Comparison of ENCODE assay signal across 10 cellular contexts in genomic region chr14:23557521-23557920, GRCh38. TPM values are rescaled to one million over a fixed set of nuclear protein-coding genes. Genes with fewer than 3 reads are reported as not detected.
DNase-seq lines count a peak whose midpoint lies in the region; ATAC-seq, FAIRE-seq and TF ChIP-seq lines count a peak whose summit lies in the region.
"Had no signal": no experiment of that assay in that cellular context is flagged by ENCODE, and none has a peak within 500 bp of the region (broad histone marks: within the 10 kb centered on the region; RNA-seq: fewer than 3 reads in every experiment).

No MANE protein-coding gene starts in this region.

- POLR2A ChIA-PET in CD8-positive, alpha-beta memory T cell (lab: Charles Lee) = no interaction called here
- POLR2A ChIA-PET in naive thymus-derived CD4-positive, alpha-beta T cell (lab: Charles Lee) = interaction anchor here (2.6 kb wide), 1 partner anchor 10 kb away, joined by 15 read pairs; the partner anchor contains the start of gene AP1G2

- peaks cover 0 to 46% (median 3%) of the 10 kb centered on the region in 3 donors for H3K36me3 Mint-ChIP-seq in CD8-positive, alpha-beta memory T cell
- peaks cover 4% of the 10 kb centered on the region; the same call in 1 of the 2 replicates for H3K36me3 Mint-ChIP-seq in HFFc6 (ENCODE audit: low read depth)
- peaks cover 0 to 20% of the 10 kb centered on the region in 2 donors for H3K36me3 Mint-ChIP-seq in activated naive CD4-positive, alpha-beta T cell treated with anti-CD3 and anti-CD28 coated beads, Interleukin-2, amount 50 U/mL, for 72 hours
- peaks cover 0 to 17% (median 9%) of the 10 kb centered on the region in 5 donors for H3K36me3 Mint-ChIP-seq in naive thymus-derived CD4-positive, alpha-beta T cell

- H3K27me3 Mint-ChIP-seq in CD8-positive, alpha-beta memory T cell = no peaks in the 10 kb centered on the region
- peaks cover 2% of the 10 kb centered on the region; the same call in 1 of the 2 replicates for H3K27me3 Mint-ChIP-seq in HFFc6 (ENCODE audit: insufficient read depth)
- no peaks in the 10 kb centered on the region for H3K27me3 Mint-ChIP-seq in naive thymus-derived CD4-positive, alpha-beta T cell

- FAIRE-seq in small intestine (lab: Jason Lieb, UNC) = no peak
- FAIRE-seq: RCC 7860 had no signal

- H3K27ac ChIP-seq in CD8-positive, alpha-beta memory T cell (ENCODE audit: low read depth, low read length) = no peak overlapping the region
- H3K27ac ChIP-seq in naive thymus-derived CD4-positive, alpha-beta T cell (ENCODE audit: low read depth, low read length) = peak overlapping the region; percentile 20
- no peak overlapping the region for H3K27ac ChIP-seq in small intestine (ENCODE audit: low read depth in 1 of 2, low read length in 1 of 2)

- no peaks in the 10 kb centered on the region for H3K9me3 Mint-ChIP-seq in CD8-positive, alpha-beta memory T cell
- H3K9me3 Mint-ChIP-seq in HFFc6 = no peaks in the 10 kb centered on the region
- no peaks in the 10 kb centered on the region for H3K9me3 Mint-ChIP-seq in activated naive CD4-positive, alpha-beta T cell treated with anti-CD3 and anti-CD28 coated beads, Interleukin-2, amount 50 U/mL, for 72 hours
- H3K9me3 Mint-ChIP-seq in naive thymus-derived CD4-positive, alpha-beta T cell = no peaks in the 10 kb centered on the region

- H3K4me3 Mint-ChIP-seq in CD8-positive, alpha-beta memory T cell = peak overlapping the region in 6 of 7 donors; percentile 51 to 80 (median 64)
- H3K4me3 Mint-ChIP-seq in HFFc6 = peak overlapping the region; percentile 99
- peak overlapping the region; percentile 8 to 98 (median 74) for H3K4me3 Mint-ChIP-seq in naive thymus-derived CD4-positive, alpha-beta T cell

- CTCF ChIA-PET in CD8-positive, alpha-beta memory T cell (lab: Charles Lee) = interaction anchor here (3.6 to 8.9 kb wide), 3 partner anchors 11 to 79 kb away, joined by 14 to 105 read pairs (median 52); no protein-coding TSS in a partner anchor
- CTCF ChIA-PET in naive thymus-derived CD4-positive, alpha-beta T cell (lab: Charles Lee) = interaction anchor here (1.2 to 4.8 kb wide), 4 partner anchors 9 to 79 kb away, joined by 5 to 25 read pairs (median 6); no protein-coding TSS in a partner anchor

- TF ChIP-seq CTCF in HFFc6 (IDR thresholded peaks at IDR 0.05) = no peak

- no peak for DNase-seq in CD8-positive, alpha-beta memory T cell
- DNase-seq in HFFc6 (no peak), NCI-H187 treated with DMSO at 0.1 percent for 48 hours (lab: John Stamatoyannopoulos, UW) (no peak), small intestine (no peak), MG63 (no peak), SKM-1 treated with dmso at 0.1 percent for 144 hours (lab: John Stamatoyannopoulos, UW; ENCODE audit: unreplicated experiment) (no peak)
- no peak for DNase-seq in activated naive CD4-positive, alpha-beta T cell treated with anti-CD3 and anti-CD28 coated beads, Interleukin-2, amount 50 U/mL, for 72 hours (ENCODE audit: low spot score in 2 of 2)
- no peak for DNase-seq in naive thymus-derived CD4-positive, alpha-beta T cell
- DNase-seq: cortex of kidney had no signal

- no peaks in the 10 kb centered on the region for H3K9me3 ChIP-seq in CD8-positive, alpha-beta memory T cell (ENCODE audit: low read length)
- H3K9me3 ChIP-seq in naive thymus-derived CD4-positive, alpha-beta T cell (ENCODE audit: control insufficient read depth in 2 of 3, low read length in 3 of 3) = no peaks in the 10 kb centered on the region
- H3K9me3 ChIP-seq in small intestine (ENCODE audit: control insufficient read depth, low read depth) (no peaks in the 10 kb centered on the region), MG63 (no peaks in the 10 kb centered on the region)

- 18 to 42% (median 27%) methylated on average over 2 of the region's 2 CpGs for WGBS in small intestine, 3 donors

- H3K27me3 ChIP-seq in CD8-positive, alpha-beta memory T cell (ENCODE audit: insufficient read depth, low read length, poor library complexity, severe bottlenecking) = no peaks in the 10 kb centered on the region
- no peaks in the 10 kb centered on the region for H3K27me3 ChIP-seq in naive thymus-derived CD4-positive, alpha-beta T cell (ENCODE audit: control insufficient read depth in 2 of 2, insufficient read depth in 2 of 2, low read length in 2 of 2)
- H3K27me3 ChIP-seq in small intestine (ENCODE audit: control insufficient read depth in 2 of 2, insufficient read depth in 2 of 2, low read length in 2 of 2) (no peaks in the 10 kb centered on the region), MG63 (no peaks in the 10 kb centered on the region)

- H3K4me1 ChIP-seq in CD8-positive, alpha-beta memory T cell (ENCODE audit: insufficient read depth, low read length) = peaks cover 15% of the 10 kb centered on the region
- H3K4me1 ChIP-seq in naive thymus-derived CD4-positive, alpha-beta T cell (ENCODE audit: control insufficient read depth in 2 of 2, insufficient read depth in 2 of 2, low read length in 2 of 2) = peaks cover 6 to 14% of the 10 kb centered on the region in 2 donors
- H3K4me1 ChIP-seq in small intestine (ENCODE audit: control insufficient read depth in 2 of 2, insufficient read depth in 1 of 2, low read depth in 1 of 2, low read length in 1 of 2) = peaks cover 0 to 9% of the 10 kb centered on the region in 2 donors

- H3K4me3 ChIP-seq in CD8-positive, alpha-beta memory T cell (ENCODE audit: low read length) = no peak overlapping the region
- H3K4me3 ChIP-seq in naive thymus-derived CD4-positive, alpha-beta T cell (ENCODE audit: low read length) = no peak overlapping the region
- H3K4me3 ChIP-seq in small intestine (ENCODE audit: low read depth in 1 of 2, low read length in 2 of 2) (no peak overlapping the region), MG63 (no peak overlapping the region)

- no peak for ATAC-seq in activated naive CD4-positive, alpha-beta T cell treated with anti-CD3 and anti-CD28 coated beads, Interleukin-2, amount 50 U/mL, for 72 hours
- no peak for ATAC-seq in naive thymus-derived CD4-positive, alpha-beta T cell

- peaks cover 24 to 32% (median 28%) of the 10 kb centered on the region in 3 donors for H3K4me1 Mint-ChIP-seq in CD8-positive, alpha-beta memory T cell
- peaks cover 30% of the 10 kb centered on the region for H3K4me1 Mint-ChIP-seq in HFFc6 (ENCODE audit: low read depth)
- peaks cover 15 to 38% (median 33%) of the 10 kb centered on the region in 7 donors for H3K4me1 Mint-ChIP-seq in naive thymus-derived CD4-positive, alpha-beta T cell

- intact Hi-C loops in naive thymus-derived CD4-positive, alpha-beta T cell (cut with micrococcal nuclease) = loop anchor here (5.0 to 10.0 kb wide), 4 partner anchors 255 to 877 kb away; partner anchors contain the start of genes ACIN1 (in 1 of the 2), C14orf119 (in 1 of the 2), DCAF11 (in 1 of the 2) and NRL (in 1 of the 2)

- H3K36me3 ChIP-seq in CD8-positive, alpha-beta memory T cell (ENCODE audit: insufficient read depth, low read length) = peaks cover 28% of the 10 kb centered on the region
- H3K36me3 ChIP-seq in naive thymus-derived CD4-positive, alpha-beta T cell (ENCODE audit: control insufficient read depth in 2 of 3, insufficient read depth in 3 of 3, low read length in 3 of 3) = peaks cover 0 to 46% (median 23%) of the 10 kb centered on the region in 3 experiments
- H3K36me3 ChIP-seq in small intestine (ENCODE audit: control insufficient read depth in 2 of 2, insufficient read depth in 2 of 2, low read length in 2 of 2) = peaks cover 0 to 4% of the 10 kb centered on the region in 2 donors
- H3K36me3 ChIP-seq in MG63 = no peaks in the 10 kb centered on the region; the same call in 1 of the 2 replicates

- H3K27ac Mint-ChIP-seq in CD8-positive, alpha-beta memory T cell = peak overlapping the region; percentile 69 to 97 (median 92)
- H3K27ac Mint-ChIP-seq in HFFc6 = peak overlapping the region; percentile 42; the same call in 1 of the 2 replicates
- peak overlapping the region; percentile 81 to 97 for H3K27ac Mint-ChIP-seq in activated naive CD4-positive, alpha-beta T cell treated with anti-CD3 and anti-CD28 coated beads, Interleukin-2, amount 50 U/mL, for 72 hours
- H3K27ac Mint-ChIP-seq in naive thymus-derived CD4-positive, alpha-beta T cell = peak overlapping the region in 8 of 9 donors; percentile 71 to 95 (median 84)

RNA-seq across cellular contexts. Expression of gene THTPA, which starts 1.4 kb away (rescaled TPM):
- total RNA-seq in CD8-positive, alpha-beta memory T cell = 10 to 100 TPM; 13.4 TPM
- 10.7 TPM for polyA plus RNA-seq in CD8-positive, alpha-beta memory T cell
- 10 to 100 TPM; 10.4 to 14.1 (median 11.0) TPM for total RNA-seq in HFFc6 (2021; fragmentation: NEBNext Ultra II Directional; extraction: Animal tissue kit (Norgen Biotek cat#: 25700))
- total RNA-seq in activated naive CD4-positive, alpha-beta T cell treated with anti-CD3 and anti-CD28 coated beads, Interleukin-2, amount 50 U/mL, for 72 hours = 1 to 10 TPM; 5.9 to 6.5 TPM
- 10 to 100 TPM; 16.4 to 26.7 (median 19.2) TPM for total RNA-seq in naive thymus-derived CD4-positive, alpha-beta T cell
- polyA plus RNA-seq in naive thymus-derived CD4-positive, alpha-beta T cell = 10 to 100 TPM; 17.9 to 18.1 TPM
- 10 to 100 TPM in 2 of 3 donors, 1 to 10 TPM in 1; 9.7 to 18.7 (median 12.3) TPM for polyA plus RNA-seq in small intestine
- total RNA-seq in MG63 (2014; rRNA removed; shearing (Covaris generic); ENCODE audit: low replicate concordance) = 0.84 and 3.3 TPM in 2 replicates

RNA-seq across cellular contexts. Expression of gene ZFHX2, which starts 6.0 kb away (rescaled TPM):
- total RNA-seq in CD8-positive, alpha-beta memory T cell = 1 to 10 TPM; 2.4 to 2.5 TPM
- not detected for polyA plus RNA-seq in CD8-positive, alpha-beta memory T cell
- 1 to 10 TPM in 4 of 6 experiments, under 1 TPM in 2; 0.63 to 4.2 (median 1.7) TPM for total RNA-seq in HFFc6 (2021; fragmentation: NEBNext Ultra II Directional; extraction: Animal tissue kit (Norgen Biotek cat#: 25700))
- total RNA-seq in activated naive CD4-positive, alpha-beta T cell treated with anti-CD3 and anti-CD28 coated beads, Interleukin-2, amount 50 U/mL, for 72 hours = 1 to 10 TPM; 1.1 to 2.5 TPM
- 1 to 10 TPM in 1 of 5 experiments, under 1 TPM in 4; 0.45 to 2.6 (median 0.49) TPM for total RNA-seq in naive thymus-derived CD4-positive, alpha-beta T cell
- polyA plus RNA-seq in naive thymus-derived CD4-positive, alpha-beta T cell = not detected
- polyA plus RNA-seq in small intestine = under 1 TPM in 1 of 3 donors, not detected in 2; 0.55 TPM
- not detected in 2 replicates for total RNA-seq in MG63 (2014; rRNA removed; shearing (Covaris generic); ENCODE audit: low replicate concordance)

RNA-seq across cellular contexts. Expression of gene AP1G2, which starts 10.1 kb away (rescaled TPM):
- 100 to 1,000 TPM; 152 to 154 TPM for total RNA-seq in CD8-positive, alpha-beta memory T cell
- polyA plus RNA-seq in CD8-positive, alpha-beta memory T cell = 80.8 TPM
- total RNA-seq in HFFc6 (2021; fragmentation: NEBNext Ultra II Directional; extraction: Animal tissue kit (Norgen Biotek cat#: 25700)) = 1 to 10 TPM; 1.6 to 8.3 (median 2.2) TPM
- total RNA-seq in activated naive CD4-positive, alpha-beta T cell treated with anti-CD3 and anti-CD28 coated beads, Interleukin-2, amount 50 U/mL, for 72 hours = 100 to 1,000 TPM; 193 to 370 TPM
- total RNA-seq in naive thymus-derived CD4-positive, alpha-beta T cell = 100 to 1,000 TPM; 266 to 548 (median 293) TPM
- 100 to 1,000 TPM in 1 of 2 donors, 10 to 100 TPM in 1; 66.4 to 113 TPM for polyA plus RNA-seq in naive thymus-derived CD4-positive, alpha-beta T cell
- 100 to 1,000 TPM in 2 of 3 donors, 10 to 100 TPM in 1; 80.4 to 376 (median 195) TPM for polyA plus RNA-seq in small intestine
- total RNA-seq in MG63 (2014; rRNA removed; shearing (Covaris generic); ENCODE audit: low replicate concordance) = 0.79 and 9.7 TPM in 2 replicates

RNA-seq across cellular contexts. Expression of gene JPH4, which starts 21.1 kb away (rescaled TPM):
- 1 to 10 TPM; 1.8 TPM for total RNA-seq in CD8-positive, alpha-beta memory T cell
- not detected for polyA plus RNA-seq in CD8-positive, alpha-beta memory T cell
- total RNA-seq in HFFc6 (2021; fragmentation: NEBNext Ultra II Directional; extraction: Animal tissue kit (Norgen Biotek cat#: 25700)) = not detected
- not detected for total RNA-seq in activated naive CD4-positive, alpha-beta T cell treated with anti-CD3 and anti-CD28 coated beads, Interleukin-2, amount 50 U/mL, for 72 hours
- total RNA-seq in naive thymus-derived CD4-positive, alpha-beta T cell = 1 to 10 TPM in 1 of 5 experiments, under 1 TPM in 1, not detected in 3; 0.16 to 1.2 TPM
- polyA plus RNA-seq in naive thymus-derived CD4-positive, alpha-beta T cell = under 1 TPM in 1 of 2 donors, not detected in 1; 0.13 TPM
- 1 to 10 TPM in 2 of 3 donors, not detected in 1; 1.1 to 4.0 TPM for polyA plus RNA-seq in small intestine
- total RNA-seq in MG63 (2014; rRNA removed; shearing (Covaris generic); ENCODE audit: low replicate concordance) = not detected in 2 replicates

Comparison
In these comparisons a context has a peak if more than half of its experiments do, and no peak if none do; other contexts are left out.
1. H3K27ac Mint-ChIP-seq: peak in every context shown above with its lines; median percentile 92 in CD8-positive, alpha-beta memory T cell; 89 in activated naive CD4-positive, alpha-beta T cell treated with anti-CD3 and anti-CD28 coated beads, Interleukin-2, amount 50 U/mL, for 72 hours; 84 in naive thymus-derived CD4-positive, alpha-beta T cell; 42 in HFFc6.
2. RNA of gene AP1G2, which starts 10.1 kb away (total RNA-seq): 193 to 370 TPM in activated naive CD4-positive, alpha-beta T cell treated with anti-CD3 and anti-CD28 coated beads, Interleukin-2, amount 50 U/mL, for 72 hours, 266 to 548 TPM in naive thymus-derived CD4-positive, alpha-beta T cell and 152 to 154 TPM in CD8-positive, alpha-beta memory T cell; 0.79 to 9.7 TPM in MG63 and 1.6 to 8.3 TPM in HFFc6; every median in the first group is over 10 times any median in the second.
3. Peak in every context shown above with its lines, with median percentiles within 50 percentile points of each other: H3K4me3 Mint-ChIP-seq.